ENCODE assay signal across 1 cellular context in the genomic region with DNA sequence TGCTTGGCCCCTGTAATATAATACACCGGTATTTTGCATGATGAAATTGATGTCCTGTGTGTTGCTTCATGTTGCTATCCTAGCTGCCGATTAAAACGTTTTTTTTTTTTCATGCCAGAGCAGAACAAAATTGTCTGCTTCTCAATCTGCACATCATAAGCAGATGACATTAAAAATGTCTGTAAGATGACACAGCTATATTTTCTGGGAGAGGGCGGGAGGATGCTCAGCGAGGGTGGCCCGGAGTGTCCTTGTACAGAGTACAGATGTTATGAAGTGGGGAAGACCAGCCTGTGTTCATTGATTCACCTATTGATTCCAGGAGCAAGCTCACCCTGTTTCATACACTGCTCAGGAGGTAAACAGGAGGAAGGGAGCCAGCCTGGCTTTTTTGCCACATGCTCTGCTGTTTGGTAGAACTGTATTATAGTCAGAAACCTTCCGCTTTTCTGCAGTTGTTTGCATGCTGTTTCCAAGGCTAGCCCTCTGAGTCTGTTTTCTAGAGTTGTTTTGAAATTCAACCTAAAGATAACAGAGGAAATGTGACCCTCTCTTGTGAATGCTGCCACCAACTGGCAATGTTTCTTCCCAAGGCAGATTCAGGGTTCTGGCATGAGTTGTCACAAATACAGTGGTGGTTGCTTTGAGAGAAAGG.
TF ChIP-seq lines count a peak whose summit lies in the region.

No MANE protein-coding gene starts in this region.

TF ChIP-seq in K562, 482 proteins besides CTCF, POLR2A, EP300 and RAD21 (continued from another document):
- TF ChIP-seq, protein P1, sequence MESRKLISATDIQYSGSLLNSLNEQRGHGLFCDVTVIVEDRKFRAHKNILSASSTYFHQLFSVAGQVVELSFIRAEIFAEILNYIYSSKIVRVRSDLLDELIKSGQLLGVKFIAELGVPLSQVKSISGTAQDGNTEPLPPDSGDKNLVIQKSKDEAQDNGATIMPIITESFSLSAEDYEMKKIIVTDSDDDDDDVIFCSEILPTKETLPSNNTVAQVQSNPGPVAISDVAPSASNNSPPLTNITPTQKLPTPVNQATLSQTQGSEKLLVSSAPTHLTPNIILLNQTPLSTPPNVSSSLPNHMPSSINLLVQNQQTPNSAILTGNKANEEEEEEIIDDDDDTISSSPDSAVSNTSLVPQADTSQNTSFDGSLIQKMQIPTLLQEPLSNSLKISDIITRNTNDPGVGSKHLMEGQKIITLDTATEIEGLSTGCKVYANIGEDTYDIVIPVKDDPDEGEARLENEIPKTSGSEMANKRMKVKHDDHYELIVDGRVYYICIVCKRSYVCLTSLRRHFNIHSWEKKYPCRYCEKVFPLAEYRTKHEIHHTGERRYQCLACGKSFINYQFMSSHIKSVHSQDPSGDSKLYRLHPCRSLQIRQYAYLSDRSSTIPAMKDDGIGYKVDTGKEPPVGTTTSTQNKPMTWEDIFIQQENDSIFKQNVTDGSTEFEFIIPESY (CRISPR knock-in tag; IDR thresholded peaks at IDR 0.05): no peak
- 0 out of 4 replicates have a peak, but pooled peaks of 1 of the 2 experiments have one; percentile 31 for TF ChIP-seq MAZ (CRISPR knock-in tag; conservative IDR thresholded peaks at IDR 0.05 in 1 of 2, IDR thresholded peaks at IDR 0.05 in 1 of 2)
- TF ChIP-seq ZNF766 (CRISPR knock-in tag; conservative IDR thresholded peaks at IDR 0.05): no peak
- TF ChIP-seq, protein P2, sequence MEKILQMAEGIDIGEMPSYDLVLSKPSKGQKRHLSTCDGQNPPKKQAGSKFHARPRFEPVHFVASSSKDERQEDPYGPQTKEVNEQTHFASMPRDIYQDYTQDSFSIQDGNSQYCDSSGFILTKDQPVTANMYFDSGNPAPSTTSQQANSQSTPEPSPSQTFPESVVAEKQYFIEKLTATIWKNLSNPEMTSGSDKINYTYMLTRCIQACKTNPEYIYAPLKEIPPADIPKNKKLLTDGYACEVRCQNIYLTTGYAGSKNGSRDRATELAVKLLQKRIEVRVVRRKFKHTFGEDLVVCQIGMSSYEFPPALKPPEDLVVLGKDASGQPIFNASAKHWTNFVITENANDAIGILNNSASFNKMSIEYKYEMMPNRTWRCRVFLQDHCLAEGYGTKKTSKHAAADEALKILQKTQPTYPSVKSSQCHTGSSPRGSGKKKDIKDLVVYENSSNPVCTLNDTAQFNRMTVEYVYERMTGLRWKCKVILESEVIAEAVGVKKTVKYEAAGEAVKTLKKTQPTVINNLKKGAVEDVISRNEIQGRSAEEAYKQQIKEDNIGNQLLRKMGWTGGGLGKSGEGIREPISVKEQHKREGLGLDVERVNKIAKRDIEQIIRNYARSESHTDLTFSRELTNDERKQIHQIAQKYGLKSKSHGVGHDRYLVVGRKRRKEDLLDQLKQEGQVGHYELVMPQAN (IDR thresholded peaks at IDR 0.05; ENCODE audit: borderline replicate concordance): no peak
- peak; percentile 42; the same call in 1 of the 2 replicates for TF ChIP-seq MTA3 (IDR thresholded peaks at IDR 0.05; ENCODE audit: borderline replicate concordance)
- no peak for TF ChIP-seq ZNF224 (CRISPR knock-in tag; IDR thresholded peaks at IDR 0.05)
- TF ChIP-seq, protein P3, sequence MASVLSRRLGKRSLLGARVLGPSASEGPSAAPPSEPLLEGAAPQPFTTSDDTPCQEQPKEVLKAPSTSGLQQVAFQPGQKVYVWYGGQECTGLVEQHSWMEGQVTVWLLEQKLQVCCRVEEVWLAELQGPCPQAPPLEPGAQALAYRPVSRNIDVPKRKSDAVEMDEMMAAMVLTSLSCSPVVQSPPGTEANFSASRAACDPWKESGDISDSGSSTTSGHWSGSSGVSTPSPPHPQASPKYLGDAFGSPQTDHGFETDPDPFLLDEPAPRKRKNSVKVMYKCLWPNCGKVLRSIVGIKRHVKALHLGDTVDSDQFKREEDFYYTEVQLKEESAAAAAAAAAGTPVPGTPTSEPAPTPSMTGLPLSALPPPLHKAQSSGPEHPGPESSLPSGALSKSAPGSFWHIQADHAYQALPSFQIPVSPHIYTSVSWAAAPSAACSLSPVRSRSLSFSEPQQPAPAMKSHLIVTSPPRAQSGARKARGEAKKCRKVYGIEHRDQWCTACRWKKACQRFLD (CRISPR knock-in tag; IDR thresholded peaks at IDR 0.05): 0 out of 2 replicates have a peak, but pooled peaks have one; percentile 27
- TF ChIP-seq ZNF445 (CRISPR knock-in tag; IDR thresholded peaks at IDR 0.05; ENCODE audit: low read depth): no peak
- TF ChIP-seq HDAC8 (tag; IDR thresholded peaks at IDR 0.05): no peak
- no peak for TF ChIP-seq COPS2 (conservative IDR thresholded peaks at IDR 0.05)
- no peak for TF ChIP-seq SAFB (IDR thresholded peaks at IDR 0.05; ENCODE audit: borderline replicate concordance, low read depth, low read length)
- TF ChIP-seq, protein P4, sequence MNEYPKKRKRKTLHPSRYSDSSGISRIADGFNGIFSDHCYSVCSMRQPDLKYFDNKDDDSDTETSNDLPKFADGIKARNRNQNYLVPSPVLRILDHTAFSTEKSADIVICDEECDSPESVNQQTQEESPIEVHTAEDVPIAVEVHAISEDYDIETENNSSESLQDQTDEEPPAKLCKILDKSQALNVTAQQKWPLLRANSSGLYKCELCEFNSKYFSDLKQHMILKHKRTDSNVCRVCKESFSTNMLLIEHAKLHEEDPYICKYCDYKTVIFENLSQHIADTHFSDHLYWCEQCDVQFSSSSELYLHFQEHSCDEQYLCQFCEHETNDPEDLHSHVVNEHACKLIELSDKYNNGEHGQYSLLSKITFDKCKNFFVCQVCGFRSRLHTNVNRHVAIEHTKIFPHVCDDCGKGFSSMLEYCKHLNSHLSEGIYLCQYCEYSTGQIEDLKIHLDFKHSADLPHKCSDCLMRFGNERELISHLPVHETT (CRISPR knock-in tag; conservative IDR thresholded peaks at IDR 0.05 in 1 of 2, IDR thresholded peaks at IDR 0.05 in 1 of 2): no peak
- TF ChIP-seq, protein P5, sequence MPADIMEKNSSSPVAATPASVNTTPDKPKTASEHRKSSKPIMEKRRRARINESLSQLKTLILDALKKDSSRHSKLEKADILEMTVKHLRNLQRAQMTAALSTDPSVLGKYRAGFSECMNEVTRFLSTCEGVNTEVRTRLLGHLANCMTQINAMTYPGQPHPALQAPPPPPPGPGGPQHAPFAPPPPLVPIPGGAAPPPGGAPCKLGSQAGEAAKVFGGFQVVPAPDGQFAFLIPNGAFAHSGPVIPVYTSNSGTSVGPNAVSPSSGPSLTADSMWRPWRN (IDR thresholded peaks at IDR 0.05; ENCODE audit: low read depth): no peak
- TF ChIP-seq PHF20 (IDR thresholded peaks at IDR 0.05; ENCODE audit: partially characterized antibody): no peak
- TF ChIP-seq GTF2A2 (tag; IDR thresholded peaks at IDR 0.05): no peak
- TF ChIP-seq, protein P6, sequence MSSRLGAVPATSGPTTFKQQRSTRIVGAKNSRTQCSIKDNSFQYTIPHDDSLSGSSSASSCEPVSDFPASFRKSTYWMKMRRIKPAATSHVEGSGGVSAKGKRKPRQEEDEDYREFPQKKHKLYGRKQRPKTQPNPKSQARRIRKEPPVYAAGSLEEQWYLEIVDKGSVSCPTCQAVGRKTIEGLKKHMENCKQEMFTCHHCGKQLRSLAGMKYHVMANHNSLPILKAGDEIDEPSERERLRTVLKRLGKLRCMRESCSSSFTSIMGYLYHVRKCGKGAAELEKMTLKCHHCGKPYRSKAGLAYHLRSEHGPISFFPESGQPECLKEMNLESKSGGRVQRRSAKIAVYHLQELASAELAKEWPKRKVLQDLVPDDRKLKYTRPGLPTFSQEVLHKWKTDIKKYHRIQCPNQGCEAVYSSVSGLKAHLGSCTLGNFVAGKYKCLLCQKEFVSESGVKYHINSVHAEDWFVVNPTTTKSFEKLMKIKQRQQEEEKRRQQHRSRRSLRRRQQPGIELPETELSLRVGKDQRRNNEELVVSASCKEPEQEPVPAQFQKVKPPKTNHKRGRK (tag; IDR thresholded peaks at IDR 0.05): no peak
- TF ChIP-seq ATF7 (IDR thresholded peaks at IDR 0.05): peak; percentile 43; the same call in 1 of the 2 replicates
- no peak for TF ChIP-seq CBX8 (IDR thresholded peaks at IDR 0.05; ENCODE audit: borderline replicate concordance, extremely low read depth, low read depth, low read length, poor library complexity, severe bottlenecking)
- TF ChIP-seq SP1 (CRISPR knock-in tag; IDR thresholded peaks at IDR 0.05): no peak
- TF ChIP-seq ZC3H4 (CRISPR knock-in tag; IDR thresholded peaks at IDR 0.05; ENCODE audit: borderline replicate concordance): no peak
- TF ChIP-seq, protein P7, sequence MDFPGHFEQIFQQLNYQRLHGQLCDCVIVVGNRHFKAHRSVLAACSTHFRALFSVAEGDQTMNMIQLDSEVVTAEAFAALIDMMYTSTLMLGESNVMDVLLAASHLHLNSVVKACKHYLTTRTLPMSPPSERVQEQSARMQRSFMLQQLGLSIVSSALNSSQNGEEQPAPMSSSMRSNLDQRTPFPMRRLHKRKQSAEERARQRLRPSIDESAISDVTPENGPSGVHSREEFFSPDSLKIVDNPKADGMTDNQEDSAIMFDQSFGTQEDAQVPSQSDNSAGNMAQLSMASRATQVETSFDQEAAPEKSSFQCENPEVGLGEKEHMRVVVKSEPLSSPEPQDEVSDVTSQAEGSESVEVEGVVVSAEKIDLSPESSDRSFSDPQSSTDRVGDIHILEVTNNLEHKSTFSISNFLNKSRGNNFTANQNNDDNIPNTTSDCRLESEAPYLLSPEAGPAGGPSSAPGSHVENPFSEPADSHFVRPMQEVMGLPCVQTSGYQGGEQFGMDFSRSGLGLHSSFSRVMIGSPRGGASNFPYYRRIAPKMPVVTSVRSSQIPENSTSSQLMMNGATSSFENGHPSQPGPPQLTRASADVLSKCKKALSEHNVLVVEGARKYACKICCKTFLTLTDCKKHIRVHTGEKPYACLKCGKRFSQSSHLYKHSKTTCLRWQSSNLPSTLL (IDR thresholded peaks at IDR 0.05): no peak
- TF ChIP-seq, protein P8, sequence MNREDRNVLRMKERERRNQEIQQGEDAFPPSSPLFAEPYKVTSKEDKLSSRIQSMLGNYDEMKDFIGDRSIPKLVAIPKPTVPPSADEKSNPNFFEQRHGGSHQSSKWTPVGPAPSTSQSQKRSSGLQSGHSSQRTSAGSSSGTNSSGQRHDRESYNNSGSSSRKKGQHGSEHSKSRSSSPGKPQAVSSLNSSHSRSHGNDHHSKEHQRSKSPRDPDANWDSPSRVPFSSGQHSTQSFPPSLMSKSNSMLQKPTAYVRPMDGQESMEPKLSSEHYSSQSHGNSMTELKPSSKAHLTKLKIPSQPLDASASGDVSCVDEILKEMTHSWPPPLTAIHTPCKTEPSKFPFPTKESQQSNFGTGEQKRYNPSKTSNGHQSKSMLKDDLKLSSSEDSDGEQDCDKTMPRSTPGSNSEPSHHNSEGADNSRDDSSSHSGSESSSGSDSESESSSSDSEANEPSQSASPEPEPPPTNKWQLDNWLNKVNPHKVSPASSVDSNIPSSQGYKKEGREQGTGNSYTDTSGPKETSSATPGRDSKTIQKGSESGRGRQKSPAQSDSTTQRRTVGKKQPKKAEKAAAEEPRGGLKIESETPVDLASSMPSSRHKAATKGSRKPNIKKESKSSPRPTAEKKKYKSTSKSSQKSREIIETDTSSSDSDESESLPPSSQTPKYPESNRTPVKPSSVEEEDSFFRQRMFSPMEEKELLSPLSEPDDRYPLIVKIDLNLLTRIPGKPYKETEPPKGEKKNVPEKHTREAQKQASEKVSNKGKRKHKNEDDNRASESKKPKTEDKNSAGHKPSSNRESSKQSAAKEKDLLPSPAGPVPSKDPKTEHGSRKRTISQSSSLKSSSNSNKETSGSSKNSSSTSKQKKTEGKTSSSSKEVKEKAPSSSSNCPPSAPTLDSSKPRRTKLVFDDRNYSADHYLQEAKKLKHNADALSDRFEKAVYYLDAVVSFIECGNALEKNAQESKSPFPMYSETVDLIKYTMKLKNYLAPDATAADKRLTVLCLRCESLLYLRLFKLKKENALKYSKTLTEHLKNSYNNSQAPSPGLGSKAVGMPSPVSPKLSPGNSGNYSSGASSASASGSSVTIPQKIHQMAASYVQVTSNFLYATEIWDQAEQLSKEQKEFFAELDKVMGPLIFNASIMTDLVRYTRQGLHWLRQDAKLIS (CRISPR knock-in tag; IDR thresholded peaks at IDR 0.05): no peak
- peak; percentile 36; the same call in 1 of the 2 replicates for TF ChIP-seq CEBPB (tag; IDR thresholded peaks at IDR 0.05)
- TF ChIP-seq ZNF146 (CRISPR knock-in tag; IDR thresholded peaks at IDR 0.05; ENCODE audit: unreplicated experiment): no peak
- no peak for TF ChIP-seq DACH1 (IDR thresholded peaks at IDR 0.05; ENCODE audit: partially characterized antibody)
- no peak for TF ChIP-seq ZNF347 (CRISPR knock-in tag; IDR thresholded peaks at IDR 0.05; ENCODE audit: low read depth)
